ENCODE assay signal across 8 cellular contexts in the genomic region with DNA sequence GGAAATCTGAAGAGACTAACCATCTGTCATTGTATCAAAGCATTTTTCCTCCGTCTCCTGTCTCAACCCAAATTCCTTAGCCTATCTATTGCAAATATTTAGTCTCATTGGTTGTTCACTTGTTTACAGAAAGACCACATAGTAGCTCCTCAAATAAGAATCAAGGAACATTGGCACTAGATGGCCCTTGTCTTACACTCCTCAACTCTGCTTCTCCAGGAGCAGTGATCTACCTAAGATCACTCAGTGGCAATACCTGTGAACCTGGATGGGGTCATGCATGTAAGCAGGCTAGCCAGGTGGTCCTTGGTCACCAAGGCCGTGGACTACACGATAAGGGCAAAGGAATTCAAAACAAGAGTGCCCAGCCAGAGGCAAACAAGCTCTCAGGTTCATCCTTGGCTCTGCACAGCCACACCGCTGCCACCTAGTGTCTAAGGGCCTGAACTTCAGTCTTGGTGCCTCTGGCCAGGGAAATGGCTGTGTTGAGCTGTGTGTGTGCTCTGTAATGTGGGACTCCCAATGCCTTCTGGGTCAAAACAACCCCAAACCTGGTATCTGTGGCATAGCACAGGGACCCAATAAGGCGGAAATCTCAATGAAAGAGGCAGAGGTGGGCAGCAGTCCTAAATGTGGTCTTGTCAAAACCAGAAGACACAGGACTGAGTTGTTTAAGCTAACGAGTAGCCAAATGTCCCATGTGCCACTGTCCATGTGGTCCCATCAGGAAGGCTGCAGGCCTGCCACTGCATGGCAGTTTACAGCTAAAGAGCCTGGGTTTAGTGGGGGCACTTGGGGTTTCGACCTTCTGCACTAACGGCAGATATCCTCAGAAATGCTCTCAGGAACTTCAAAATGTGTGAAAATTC. TPM values are rescaled to one million over a fixed set of nuclear protein-coding genes. Genes with fewer than 3 reads are reported as not detected.
A peak's percentile ranks its signal among the peaks of the same experiment; 100 is the strongest.
DNase-seq lines count a peak whose midpoint lies in the region; ATAC-seq, FAIRE-seq and TF ChIP-seq lines count a peak whose summit lies in the region.

No MANE protein-coding gene starts in this region.

- no peak overlapping the region for H2BK120ac ChIP-seq in neuronal stem cell (ENCODE audit: low read depth, low read length)

- H3K9ac ChIP-seq in fibroblast of lung (ENCODE audit: insufficient read depth, low read length) (no peak overlapping the region), neuronal stem cell (ENCODE audit: low read depth, low read length, poor library complexity) (no peak overlapping the region)

- DNase-seq in GM03348 (ENCODE audit: low spot score) (peak; percentile 87), H54 (ENCODE audit: insufficient read length, low spot score) (peak; percentile 63), RCC 7860 (ENCODE audit: low spot score) (peak; percentile 65), fibroblast of lung (ENCODE audit: low read depth in 2 of 2) (peak; percentile 59 to 75), neuronal stem cell (ENCODE audit: low spot score) (peak; percentile 62), superior temporal gyrus (ENCODE audit: extremely low spot score) (peak; percentile 87)
- DNase-seq in activated T-cell treated with anti-CD3 and anti-CD28 coated beads, Interleukin-2, amount 50 U/mL, for 4 hours, result peak; percentile 45

- H3K9me3 Mint-ChIP-seq in activated T-cell treated with anti-CD3 and anti-CD28 coated beads, Interleukin-2, amount 50 U/mL, for 4 hours, result no peaks in the 10 kb centered on the region

- H4K20me1 ChIP-seq in fibroblast of lung (ENCODE audit: control insufficient read depth, extremely low read depth, insufficient read depth, low read length), result no peaks in the 10 kb centered on the region

- H3K4me1 Mint-ChIP-seq in activated T-cell treated with anti-CD3 and anti-CD28 coated beads, Interleukin-2, amount 50 U/mL, for 4 hours (ENCODE audit: low read depth), result no peaks in the 10 kb centered on the region

- no peaks in the 10 kb centered on the region for H3K27me3 Mint-ChIP-seq in activated T-cell treated with anti-CD3 and anti-CD28 coated beads, Interleukin-2, amount 50 U/mL, for 4 hours (ENCODE audit: low read depth)

- H4K91ac ChIP-seq in neuronal stem cell (ENCODE audit: low read depth, low read length, poor library complexity), result no peak overlapping the region

- FAIRE-seq in H54 (lab: Jason Lieb, UNC), result no peak
- FAIRE-seq in RCC 7860 (lab: Jason Lieb, UNC), result no peak

- H3K27ac ChIP-seq in fibroblast of lung (ENCODE audit: insufficient read depth, low read length) (peak overlapping the region; percentile 74), neuronal stem cell (replicated peaks; ENCODE audit: low read length) (no peak overlapping the region)

- TF ChIP-seq CTCF in LNCAP (IDR thresholded peaks at IDR 0.05), result peak; percentile 93
- peak; percentile 92 to 97 for TF ChIP-seq CTCF in fibroblast of lung (conservative IDR thresholded peaks at IDR 0.05 in 1 of 2, IDR thresholded peaks at IDR 0.05 in 1 of 2; ENCODE audit: low read depth in 1 of 2, low read length in 2 of 2)

- H3K4me2 ChIP-seq in fibroblast of lung (ENCODE audit: extremely low read depth, insufficient read depth, low read length) (peak overlapping the region; percentile 1), neuronal stem cell (ENCODE audit: insufficient read depth, low read length, poor library complexity, severe bottlenecking) (no peak overlapping the region)

- no peaks in the 10 kb centered on the region for H3K79me1 ChIP-seq in neuronal stem cell (ENCODE audit: low read depth, low read length)

- H3K27me3 ChIP-seq in fibroblast of lung (ENCODE audit: control insufficient read depth, insufficient read depth, low read length) (no peaks in the 10 kb centered on the region), neuronal stem cell (ENCODE audit: control insufficient read depth in 3 of 3, insufficient read depth in 3 of 3, low read depth in 1 of 3, low read length in 3 of 3) (no peaks in the 10 kb centered on the region)

- H3K36me3 Mint-ChIP-seq in activated T-cell treated with anti-CD3 and anti-CD28 coated beads, Interleukin-2, amount 50 U/mL, for 4 hours (ENCODE audit: insufficient read depth), result no peaks in the 10 kb centered on the region

- H3K36me3 ChIP-seq in fibroblast of lung (ENCODE audit: control insufficient read depth, insufficient read depth, low read length) (peaks cover 3% of the 10 kb centered on the region), neuronal stem cell (replicated peaks in 1 of 2; ENCODE audit: control insufficient read depth in 2 of 2, insufficient read depth in 2 of 2, low read length in 2 of 2) (peaks cover 29 to 54% of the 10 kb centered on the region in 2 donors)

- H3K18ac ChIP-seq in neuronal stem cell (ENCODE audit: low read length), result no peak overlapping the region

- H3K79me2 ChIP-seq in fibroblast of lung (ENCODE audit: control insufficient read depth, insufficient read depth, low read length), result no peaks in the 10 kb centered on the region

- peak; percentile 83 to 85 for ATAC-seq in activated T-cell treated with anti-CD3 and anti-CD28 coated beads, Interleukin-2, amount 50 U/mL, for 4 hours

- H3K23ac ChIP-seq in neuronal stem cell (ENCODE audit: low read depth, low read length, poor library complexity), result no peak overlapping the region

- no peak overlapping the region for H2BK5ac ChIP-seq in neuronal stem cell (ENCODE audit: low read length)

- H3K4me3 ChIP-seq in fibroblast of lung (replicated peaks in 1 of 4; ENCODE audit: control extremely low read depth in 1 of 4, insufficient read depth in 1 of 4, low read depth in 3 of 4, low read length in 4 of 4), result no peak overlapping the region
- no peak overlapping the region for H3K4me3 ChIP-seq in neuronal stem cell (ENCODE audit: low read length in 2 of 2)

- H2BK12ac ChIP-seq in neuronal stem cell (ENCODE audit: low read length), result no peak overlapping the region

- no peak overlapping the region for H3K14ac ChIP-seq in neuronal stem cell (ENCODE audit: low read length)

- H2AK5ac ChIP-seq in neuronal stem cell (ENCODE audit: low read depth, low read length), result no peak overlapping the region

- WGBS in neuronal stem cell (ENCODE audit: extremely low coverage in 2 of 2, insufficient read length in 2 of 2, insufficient replicate concordance in 1 of 2), 2 donors, result no CpG with 5 or more reads among the region's 8 CpGs

- TF ChIP-seq POLR2A in H54 (IDR thresholded peaks at IDR 0.05; ENCODE audit: low read depth, low read length), result no peak

- no peak overlapping the region for H4K8ac ChIP-seq in neuronal stem cell (ENCODE audit: low read depth, low read length)

- H3K4me3 Mint-ChIP-seq in activated T-cell treated with anti-CD3 and anti-CD28 coated beads, Interleukin-2, amount 50 U/mL, for 4 hours, result no peak overlapping the region

- H3K4me1 ChIP-seq in fibroblast of lung (ENCODE audit: control insufficient read depth, extremely low read depth, insufficient read depth, low read length), result peaks cover 19% of the 10 kb centered on the region
- peaks cover 0 to 2% of the 10 kb centered on the region in 2 donors for H3K4me1 ChIP-seq in neuronal stem cell (ENCODE audit: control insufficient read depth in 2 of 2, insufficient read depth in 1 of 2, low read depth in 1 of 2, low read length in 2 of 2)

- H2AFZ ChIP-seq in fibroblast of lung (ENCODE audit: low read length) (no peak overlapping the region), neuronal stem cell (ENCODE audit: low read length) (no peak overlapping the region)

- no peaks in the 10 kb centered on the region for H3K9me3 ChIP-seq in fibroblast of lung (ENCODE audit: control insufficient read depth, insufficient read depth, low read depth, low read length)
- H3K9me3 ChIP-seq in neuronal stem cell (replicated peaks in 1 of 2; ENCODE audit: control insufficient read depth in 2 of 2, insufficient read depth in 1 of 2, low read depth in 1 of 2, low read length in 2 of 2), result no peaks in the 10 kb centered on the region

- no peak overlapping the region for H2BK15ac ChIP-seq in neuronal stem cell (ENCODE audit: low read length)

- no peak overlapping the region for H3K4ac ChIP-seq in neuronal stem cell (ENCODE audit: low read length)

RNA-seq across cellular contexts. Expression of gene GPR161, which starts 54.5 kb away (rescaled TPM):
- under 1 TPM; 0.16 to 0.27 (median 0.20) TPM for total RNA-seq in activated T-cell treated with anti-CD3 and anti-CD28 coated beads, Interleukin-2, amount 50 U/mL, for 4 hours
- total RNA-seq in fibroblast of lung, result 14.9 and 18.7 TPM in 2 replicates
- polyA plus RNA-seq in fibroblast of lung, result 10.2 and 12.5 TPM in 2 replicates
- polyA plus RNA-seq in fibroblast of lung (2012), result 11.5 and 11.8 TPM in 2 replicates
- 150 and 154 TPM in 2 replicates for polyA minus RNA-seq in fibroblast of lung (ENCODE audit: low replicate concordance)
- 19.6 TPM for polyA plus RNA-seq in neuronal stem cell (2013, experiment 1 of 2)
- 19.7 TPM for polyA plus RNA-seq in neuronal stem cell (2013, experiment 2 of 2)

Comparison
In these comparisons a context has a peak if more than half of its experiments do, and no peak if none do; other contexts are left out.
1. RNA of gene GPR161, which starts 54.5 kb away (total RNA-seq): 14.9 to 18.7 TPM in fibroblast of lung; 0.16 to 0.27 TPM in activated T-cell treated with anti-CD3 and anti-CD28 coated beads, Interleukin-2, amount 50 U/mL, for 4 hours; every median in the first group is over 10 times any median in the second.
2. Peak in every context shown above with its lines, with median percentiles within 50 percentile points of each other: DNase-seq.